9 cellular contexts compared by ENCODE assay signal in the genomic region with DNA sequence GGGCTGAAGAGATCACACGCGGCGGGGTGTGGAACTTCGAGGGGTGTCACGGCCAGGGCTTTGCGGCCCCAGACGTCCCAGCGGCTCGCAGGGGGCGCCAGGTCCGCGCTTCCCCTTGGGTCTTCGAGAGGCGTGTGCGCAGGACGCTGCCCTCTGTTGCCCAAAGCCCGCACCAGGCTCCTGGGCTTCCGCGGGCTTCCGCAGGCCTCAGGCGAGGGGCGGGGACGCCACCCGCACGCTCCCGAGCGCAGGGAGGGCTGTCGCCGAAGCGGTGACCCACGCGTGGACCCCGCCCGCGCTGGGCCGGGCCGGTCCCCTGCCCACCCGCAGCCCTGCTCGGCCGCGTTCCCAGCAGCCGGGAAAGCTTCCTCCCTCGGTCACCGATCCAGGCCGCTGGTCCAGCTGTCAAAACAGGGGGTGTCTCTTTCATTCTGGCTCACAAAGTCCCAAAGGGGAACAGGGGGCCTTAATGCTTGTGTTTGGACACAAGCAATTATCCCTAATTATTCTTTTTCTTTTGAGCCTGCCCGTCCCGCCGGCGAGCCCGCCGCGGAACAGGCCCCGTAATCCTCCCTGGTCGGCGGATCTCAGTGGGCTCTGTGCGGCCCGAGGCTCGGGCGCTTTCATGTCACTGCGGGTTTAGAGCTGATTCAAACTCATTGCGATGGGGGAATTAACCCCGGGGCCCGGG.
DNase-seq lines count a peak whose midpoint lies in the region; ATAC-seq, FAIRE-seq and TF ChIP-seq lines count a peak whose summit lies in the region.
"Had no signal": no experiment of that assay in that cellular context is flagged by ENCODE, and none has a peak within 500 bp of the region (broad histone marks: within the 10 kb centered on the region; RNA-seq: fewer than 3 reads in every experiment).

No MANE protein-coding gene starts in this region.

- intact Hi-C loops in body of pancreas (cut with DNase I) = no loop called here

- peaks cover 7% of the 10 kb centered on the region for H4K20me1 ChIP-seq in GM23338 (replicated peaks; ENCODE audit: insufficient read depth)

- H3F3A ChIP-seq in GM23338 (replicated peaks; ENCODE audit: low read depth) = peaks cover 9% of the 10 kb centered on the region

- no peak for TF ChIP-seq POLR2A in body of pancreas (IDR thresholded peaks at IDR 0.05)
- TF ChIP-seq POLR2A in GM12892 (IDR thresholded peaks at IDR 0.05; ENCODE audit: low read depth, low read length) = no peak

- no peaks in the 10 kb centered on the region for H3K79me2 ChIP-seq in GM23338 (replicated peaks; ENCODE audit: insufficient read depth)

- H3K27me3 ChIP-seq in GM23338 (ENCODE audit: insufficient read depth) = peaks cover 91% of the 10 kb centered on the region
- peaks cover 0 to 32% of the 10 kb centered on the region in 2 donors for H3K27me3 ChIP-seq in body of pancreas

- H3K4me1 Mint-ChIP-seq in GM23338 = peaks cover 27% of the 10 kb centered on the region

- H3K4me3 Mint-ChIP-seq in GM23338 = peak overlapping the region; percentile 66

- 5 to 16% methylated on average over 16 to 60 of the region's 63 CpGs for WGBS in body of pancreas, 2 donors

- TF ChIP-seq CTCF in GM23338 (conservative IDR thresholded peaks at IDR 0.05; ENCODE audit: low read depth in 2 of 2) (peak; percentile 17 to 36; a peak in 3 of 4 replicates), body of pancreas (IDR thresholded peaks at IDR 0.05) (no peak), retinal pigment epithelial cell (conservative IDR thresholded peaks at IDR 0.05; ENCODE audit: low read depth, low read length) (peak; percentile 29)

- H3K27ac ChIP-seq in GM23338 (ENCODE audit: low read depth) (no peak overlapping the region), body of pancreas (no peak overlapping the region)

- H3K4me2 ChIP-seq in GM23338 = peak overlapping the region; percentile 95

- no peaks in the 10 kb centered on the region for H3K9me2 ChIP-seq in GM23338 (ENCODE audit: insufficient read depth)

- no peaks in the 10 kb centered on the region for H3K36me3 Mint-ChIP-seq in GM23338 (ENCODE audit: low read depth)

- no peak for FAIRE-seq in GM12892 (lab: Jason Lieb, UNC)
- FAIRE-seq: colon had no signal

- peak overlapping the region; percentile 68 for H3K4me3 ChIP-seq in GM23338
- H3K4me3 ChIP-seq in body of pancreas = no peak overlapping the region
- H3K4me3 ChIP-seq in retinal pigment epithelial cell (ENCODE audit: low read length) = peak overlapping the region; percentile 46

- no peak overlapping the region for H3K27ac Mint-ChIP-seq in GM23338

- H3K36me3 ChIP-seq in GM23338 (ENCODE audit: insufficient read depth) (no peaks in the 10 kb centered on the region), body of pancreas (replicated peaks in 1 of 2; ENCODE audit: insufficient read depth in 1 of 2, low read depth in 2 of 2) (no peaks in the 10 kb centered on the region)

- no peaks in the 10 kb centered on the region for H3K9me3 Mint-ChIP-seq in GM23338

- ATAC-seq in GM23338 (peak; percentile 58), body of pancreas (peak; percentile 59), HG03432 (IDR thresholded peaks at IDR 0.05; ENCODE audit: unreplicated experiment) (no peak), HG02759 (IDR thresholded peaks at IDR 0.05; ENCODE audit: unreplicated experiment) (no peak)

- H3K9me3 ChIP-seq in body of pancreas = no peaks in the 10 kb centered on the region

- peak overlapping the region; percentile 91 for H2AFZ ChIP-seq in GM23338

- peaks cover 80% of the 10 kb centered on the region for H3K27me3 Mint-ChIP-seq in GM23338 (ENCODE audit: insufficient read depth, low read depth, poor library complexity)

- peak; percentile 72 for DNase-seq in GM23338 (ENCODE audit: low spot score)
- DNase-seq in body of pancreas = peak in 2 of 4 donors; percentile 19 to 34
- peak; percentile 49 for DNase-seq in iPS-NIHi11 (ENCODE audit: low spot score)
- DNase-seq in retinal pigment epithelial cell (ENCODE audit: low read depth) = no peak
- no peak for DNase-seq in GM12892 (ENCODE audit: insufficient read length)
- no peak for DNase-seq in NAMALWA (ENCODE audit: low spot score)

- H3K4me1 ChIP-seq in GM23338 (ENCODE audit: insufficient read depth) (peaks cover 46% of the 10 kb centered on the region), body of pancreas (peaks cover 18% of the 10 kb centered on the region)

TF ChIP-seq in GM23338, 12 proteins besides CTCF, POLR2A, EP300 and RAD21:
- TF ChIP-seq POLR2AphosphoS5 (IDR thresholded peaks at IDR 0.05; ENCODE audit: low read depth) (no peak), ETS1 (IDR thresholded peaks at IDR 0.05) (no peak), EZH2phosphoT487 (IDR thresholded peaks at IDR 0.05; ENCODE audit: unreplicated experiment) (peak; percentile 18), ZNF114 (CRISPR knock-in tag; IDR thresholded peaks at IDR 0.05) (no peak), EZH2 (IDR thresholded peaks at IDR 0.05; ENCODE audit: low read depth, unreplicated experiment) (peak; percentile 86), STAT1 (IDR thresholded peaks at IDR 0.05; ENCODE audit: unreplicated experiment) (no peak), CREB1 (CRISPR knock-in tag; IDR thresholded peaks at IDR 0.05; ENCODE audit: low read depth) (peak; percentile 4; the same call in 1 of the 2 replicates)

Comparison
In these comparisons a context has a peak if more than half of its experiments do, and no peak if none do; other contexts are left out.
1. ATAC-seq: peak in GM23338 (single experiment) and body of pancreas (single experiment); none in HG03432 (single experiment) and HG02759 (single experiment).
2. DNase-seq: peak in GM23338 (single experiment) and iPS-NIHi11 (single experiment); none in retinal pigment epithelial cell (single experiment), GM12892 (single experiment) and NAMALWA (single experiment).
3. H3K4me3 ChIP-seq: peak in GM23338 (single experiment) and retinal pigment epithelial cell (single experiment); none in body of pancreas (0 of 2).
4. CTCF ChIP-seq: peak in GM23338 (2 of 2) and retinal pigment epithelial cell (single experiment); none in body of pancreas (0 of 7).